In the genomic region with DNA sequence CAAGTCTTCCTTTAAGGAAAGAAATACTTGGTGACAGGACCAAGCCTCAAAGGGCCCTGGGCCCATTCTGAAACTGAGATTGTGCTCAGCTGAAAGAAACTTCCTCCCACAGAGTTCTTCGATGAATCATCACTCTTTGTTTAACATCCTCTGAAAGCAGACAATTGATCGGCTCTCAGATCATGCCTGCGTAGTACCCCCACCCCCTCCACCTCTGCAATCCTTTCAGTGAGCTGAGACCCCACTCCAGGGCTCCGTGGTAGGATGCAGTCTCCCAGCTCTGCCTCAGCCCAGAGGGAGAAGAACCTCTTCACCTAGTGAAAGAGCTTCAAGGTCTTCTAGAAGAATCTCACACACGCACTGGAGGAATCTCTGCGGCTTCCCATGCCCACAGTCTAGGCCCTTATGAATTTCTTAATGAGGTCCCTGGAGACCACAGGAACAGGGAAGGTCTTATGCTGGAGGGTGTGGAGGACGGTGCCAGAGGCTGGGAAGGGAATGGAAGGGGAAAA, we compare ENCODE assay signal across 8 cellular contexts.
DNase-seq lines count a peak whose midpoint lies in the region; ATAC-seq and TF ChIP-seq lines count a peak whose summit lies in the region.

No MANE protein-coding gene starts in this region.

- H3K4me3 ChIP-seq in SK-N-MC, result no peak overlapping the region

- no peaks in the 10 kb centered on the region for H3K9me3 ChIP-seq in SK-N-MC (ENCODE audit: low read depth, low read length)

- no peaks in the 10 kb centered on the region for H3K36me3 ChIP-seq in SK-N-MC (ENCODE audit: insufficient read depth, low read length)

- DNase-seq in GM13976 (ENCODE audit: low spot score) (peak; percentile 64), SK-N-MC (ENCODE audit: low read depth, low spot score) (peak; percentile 2), dermis blood vessel endothelial cell (peak; percentile 47), HuH-7.5 (ENCODE audit: low spot score) (no peak), hepatic stellate cell (ENCODE audit: low spot score) (no peak)
- DNase-seq in stimulated activated CD4-positive, alpha-beta T cell treated with anti-CD3 and anti-CD28 coated beads, Interleukin-4, amount 100 ng/mL, for 24 hours, result peak; percentile 58

- H3K9ac ChIP-seq in SK-N-MC (ENCODE audit: insufficient read length), result no peak overlapping the region

- H3K27ac ChIP-seq in SK-N-MC, result no peak overlapping the region

- in situ Hi-C loops in GM13976 (cut with MboI; ENCODE audit: low sequenced_read_pairs, unreplicated experiment), result no loop called here

- no peak for TF ChIP-seq CTCF in GM13976 (IDR thresholded peaks at IDR 0.05; ENCODE audit: borderline replicate concordance, control extremely low read depth, extremely low read depth, insufficient read depth, missing control alignments)

- ATAC-seq in HG02623 (IDR thresholded peaks at IDR 0.05; ENCODE audit: unreplicated experiment) (peak; percentile 35), GM18867 (IDR thresholded peaks at IDR 0.05; ENCODE audit: unreplicated experiment) (no peak)

Comparison
In these comparisons a context has a peak if more than half of its experiments do, and no peak if none do; other contexts are left out.
1. DNase-seq: peak in GM13976 (single experiment), SK-N-MC (single experiment), dermis blood vessel endothelial cell (single experiment) and stimulated activated CD4-positive, alpha-beta T cell treated with anti-CD3 and anti-CD28 coated beads, Interleukin-4, amount 100 ng/mL, for 24 hours (single experiment); none in HuH-7.5 (single experiment) and hepatic stellate cell (single experiment).